In the genomic region with DNA sequence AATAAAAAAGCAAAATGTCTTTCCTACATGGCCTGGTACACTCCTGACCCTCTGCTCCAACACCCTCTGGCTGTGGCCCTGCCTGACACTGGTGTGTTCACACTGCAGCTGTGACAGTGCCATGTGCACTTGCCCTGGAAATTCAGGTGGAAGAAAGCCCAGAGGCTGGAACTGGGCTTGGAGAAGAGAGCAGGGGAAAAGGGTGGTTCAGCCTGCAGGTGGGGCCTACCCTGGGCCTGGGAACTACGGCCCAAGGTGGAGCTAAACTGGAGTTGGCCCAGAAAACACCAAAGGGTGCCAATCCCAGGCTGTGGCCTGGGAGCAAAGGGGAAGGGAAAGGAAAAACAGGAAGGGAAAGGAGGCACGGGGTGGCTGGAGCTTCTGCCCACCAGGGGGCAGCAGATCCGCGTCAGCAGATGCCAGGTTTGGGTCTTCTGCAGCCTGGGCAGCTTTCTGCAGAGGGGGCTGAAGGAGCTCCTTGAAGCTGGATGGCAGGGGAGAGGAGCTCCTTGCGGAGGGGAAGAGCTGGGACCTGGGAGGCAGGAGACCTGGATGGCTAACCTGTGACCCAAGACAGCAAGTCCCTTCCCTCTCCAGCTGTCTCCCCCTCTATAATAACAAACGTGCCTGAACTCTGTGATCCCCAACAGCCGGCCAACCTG, we compare ENCODE assay signal across 8 cellular contexts. TPM values are rescaled to one million over a fixed set of nuclear protein-coding genes. Genes with fewer than 3 reads are reported as not detected.
DNase-seq lines count a peak whose midpoint lies in the region; ATAC-seq and TF ChIP-seq lines count a peak whose summit lies in the region.

No MANE protein-coding gene starts in this region.

- no peaks in the 10 kb centered on the region for H3K27me3 Mint-ChIP-seq in activated T-helper 17 cell treated with anti-CD3 and anti-CD28 coated beads, Interleukin-2, amount 50 U/mL, for 72 hours
- H3K27me3 Mint-ChIP-seq in neural crest cell (ENCODE audit: low read depth), result peaks cover 7% of the 10 kb centered on the region

- peaks cover 32% of the 10 kb centered on the region for H3K36me3 Mint-ChIP-seq in activated T-helper 17 cell treated with anti-CD3 and anti-CD28 coated beads, Interleukin-2, amount 50 U/mL, for 72 hours (ENCODE audit: low read depth)
- peaks cover 4% of the 10 kb centered on the region for H3K36me3 Mint-ChIP-seq in neural crest cell (ENCODE audit: low read depth)

- H3K79me2 ChIP-seq in PC-9 (ENCODE audit: low read depth), result no peaks in the 10 kb centered on the region

- no peak overlapping the region for H3K4me2 ChIP-seq in PC-9

- H3K4me1 Mint-ChIP-seq in activated T-helper 17 cell treated with anti-CD3 and anti-CD28 coated beads, Interleukin-2, amount 50 U/mL, for 72 hours, result peaks cover 25% of the 10 kb centered on the region
- H3K4me1 Mint-ChIP-seq in neural crest cell, result peaks cover 3% of the 10 kb centered on the region

- intact Hi-C loops in PC-9 (cut with micrococcal nuclease; ENCODE audit: unreplicated experiment), result loop anchor here (2.0 kb wide), 1 partner anchor 26 kb away; no protein-coding TSS in a partner anchor

- no peaks in the 10 kb centered on the region for H3K9me2 ChIP-seq in PC-9 (ENCODE audit: insufficient read depth)

- H3K4me3 ChIP-seq in H7 (ENCODE audit: insufficient read depth, low read depth, low read length) (no peak overlapping the region), PC-9 (no peak overlapping the region), fibroblast of pulmonary artery (replicated peaks; ENCODE audit: low read depth, low read length) (no peak overlapping the region), thoracic aorta (no peak overlapping the region)

- H3K4me1 ChIP-seq in PC-9 (replicated peaks; ENCODE audit: insufficient read depth) (no peaks in the 10 kb centered on the region), thoracic aorta (ENCODE audit: control insufficient read depth in 1 of 2, low read depth in 2 of 2) (peaks cover 0 to 9% of the 10 kb centered on the region in 2 donors)

- H3F3A ChIP-seq in PC-9 (ENCODE audit: insufficient read depth, low read depth), result peaks cover 15% of the 10 kb centered on the region; the same call in 1 of the 2 replicates

- POLR2A ChIA-PET in PC-9 (lab: Charles Lee; ENCODE audit: unreplicated experiment), result interaction anchor here (0.6 to 0.7 kb wide), 3 partner anchors 12 to 29 kb away, joined by 3 to 14 read pairs (median 11); no protein-coding TSS in a partner anchor

- no peak overlapping the region for H3K27ac ChIP-seq in PC-9
- H3K27ac ChIP-seq in thoracic aorta, result peak overlapping the region in 1 of 2 donors; percentile 52

- no peaks in the 10 kb centered on the region for H3K9me3 Mint-ChIP-seq in activated T-helper 17 cell treated with anti-CD3 and anti-CD28 coated beads, Interleukin-2, amount 50 U/mL, for 72 hours
- H3K9me3 Mint-ChIP-seq in neural crest cell, result no peaks in the 10 kb centered on the region

- no TSS peak for BruUV-seq in PC-9 (replicated peaks; lab: Mats Ljungman, UMichigan)

- no peaks in the 10 kb centered on the region for H3K27me3 ChIP-seq in H7 (ENCODE audit: control insufficient read depth, insufficient read depth, low read length)
- no peaks in the 10 kb centered on the region for H3K27me3 ChIP-seq in PC-9 (ENCODE audit: insufficient read depth, low read depth)
- H3K27me3 ChIP-seq in thoracic aorta (replicated peaks; ENCODE audit: insufficient read depth), result no peaks in the 10 kb centered on the region

- TF ChIP-seq CTCF in PC-9 (conservative IDR thresholded peaks at IDR 0.05) (peak; percentile 84), fibroblast of pulmonary artery (IDR thresholded peaks at IDR 0.05; ENCODE audit: low read length, missing control alignments) (peak; percentile 93), neural crest cell (conservative IDR thresholded peaks at IDR 0.05) (peak; percentile 96), thoracic aorta (IDR thresholded peaks at IDR 0.05) (peak; percentile 93)

- peaks cover 2% of the 10 kb centered on the region for H3K36me3 ChIP-seq in H7 (replicated peaks; ENCODE audit: control insufficient read depth, insufficient read depth, low read length)
- no peaks in the 10 kb centered on the region for H3K36me3 ChIP-seq in PC-9 (ENCODE audit: low read depth)
- H3K36me3 ChIP-seq in thoracic aorta, result peaks cover 45% of the 10 kb centered on the region

- peak overlapping the region; percentile 65 for H3K4me3 Mint-ChIP-seq in activated T-helper 17 cell treated with anti-CD3 and anti-CD28 coated beads, Interleukin-2, amount 50 U/mL, for 72 hours
- peak overlapping the region; percentile 57 for H3K4me3 Mint-ChIP-seq in neural crest cell

- no peak overlapping the region for H2AFZ ChIP-seq in PC-9

- no peaks in the 10 kb centered on the region for H4K20me1 ChIP-seq in PC-9 (ENCODE audit: insufficient read depth)

- H3K9me3 ChIP-seq in PC-9 (ENCODE audit: insufficient read depth, low read depth) (no peaks in the 10 kb centered on the region), thoracic aorta (no peaks in the 10 kb centered on the region)

- DNase-seq in COR-L47 (lab: John Stamatoyannopoulos, UW) (peak; percentile 57), H7 (peak; percentile 95), PC-9 (peak in 1 of 2 experiments; percentile 75), fibroblast of pulmonary artery (ENCODE audit: low read depth) (peak; percentile 76), neural crest cell (ENCODE audit: low read depth, low spot score) (peak; percentile 79), thoracic aorta (ENCODE audit: low spot score) (no peak)

- ATAC-seq in activated T-helper 17 cell treated with anti-CD3 and anti-CD28 coated beads, Interleukin-2, amount 50 U/mL, for 72 hours (replicated peaks), result peak; percentile 62
- ATAC-seq in thoracic aorta (ENCODE audit: insufficient number of reproducible peaks, low FRiP score, low read depth), result no peak
- ATAC-seq in HG03095 (IDR thresholded peaks at IDR 0.05; ENCODE audit: unreplicated experiment), result no peak

- peak overlapping the region; percentile 93 for H3K27ac Mint-ChIP-seq in activated T-helper 17 cell treated with anti-CD3 and anti-CD28 coated beads, Interleukin-2, amount 50 U/mL, for 72 hours
- H3K27ac Mint-ChIP-seq in neural crest cell (ENCODE audit: unreplicated experiment), result peak overlapping the region; percentile 57

- CTCF ChIA-PET in PC-9 (lab: Charles Lee), result interaction anchor here (0.5 to 1.4 kb wide), 5 partner anchors 9 to 391 kb away, joined by 3 to 12 read pairs (median 4); a partner anchor contains a TSS

RNA-seq across cellular contexts. Expression of a gene that starts 15.4 kb away (rescaled TPM):
- total RNA-seq in H7 (2014; rRNA removed; shearing (Covaris generic)), result 35.7 and 42.9 TPM in 2 replicates
- total RNA-seq in PC-9 (2021), result 35.3 and 39.0 TPM in 2 replicates
- total RNA-seq in activated T-helper 17 cell treated with anti-CD3 and anti-CD28 coated beads, Interleukin-2, amount 50 U/mL, for 72 hours, result 10 to 100 TPM; 41.2 to 49.4 TPM
- 78.8 and 79.8 TPM in 2 replicates for total RNA-seq in neural crest cell
- total RNA-seq in thoracic aorta, result 10 to 100 TPM; 23.0 to 26.7 TPM

RNA-seq across cellular contexts. Expression of a gene that starts 18.3 kb away (rescaled TPM):
- 8.5 and 9.5 TPM in 2 replicates for total RNA-seq in H7 (2014; rRNA removed; shearing (Covaris generic))
- total RNA-seq in PC-9 (2021), result 76.7 and 113 TPM in 2 replicates
- 10 to 100 TPM; 30.4 to 57.0 TPM for total RNA-seq in activated T-helper 17 cell treated with anti-CD3 and anti-CD28 coated beads, Interleukin-2, amount 50 U/mL, for 72 hours
- 60.6 and 65.7 TPM in 2 replicates for total RNA-seq in neural crest cell
- total RNA-seq in thoracic aorta, result 100 to 1,000 TPM in 1 of 2 donors, 10 to 100 TPM in 1; 98.0 to 101 TPM
